4 cellular contexts compared by ENCODE assay signal in genomic region chr15:55017636-55018035, GRCh38.
A peak's percentile ranks its signal among the peaks of the same experiment; 100 is the strongest.
TF ChIP-seq lines count a peak whose summit lies in the region.

No MANE protein-coding gene starts in this region.

TF ChIP-seq in HepG2, 621 proteins besides CTCF, POLR2A, EP300 and RAD21:
- peak; percentile 86 for TF ChIP-seq MAFF (IDR thresholded peaks at IDR 0.05; ENCODE audit: low read depth, low read length)
- TF ChIP-seq MAFK (conservative IDR thresholded peaks at IDR 0.05 in 1 of 2, IDR thresholded peaks at IDR 0.05 in 1 of 2; ENCODE audit: low read length in 2 of 2), result peak; percentile 86 to 93
- no peak for TF ChIP-seq FOXK1 (CRISPR knock-in tag; IDR thresholded peaks at IDR 0.05; ENCODE audit: borderline replicate concordance, low read depth)

TF ChIP-seq in A549, 52 proteins besides CTCF, POLR2A, EP300 and RAD21:
- TF ChIP-seq RNF2 (IDR thresholded peaks at IDR 0.05; ENCODE audit: borderline replicate concordance, low read depth) (no peak), EHMT2 (IDR thresholded peaks at IDR 0.05; ENCODE audit: low read depth) (no peak), MAFK (IDR thresholded peaks at IDR 0.05; ENCODE audit: partially characterized antibody) (peak; percentile 68), NR3C1 (IDR thresholded peaks at IDR 0.05) (no peak)

TF ChIP-seq in IMR-90, 13 proteins besides CTCF, POLR2A, EP300 and RAD21:
- no peak for TF ChIP-seq NFE2L2 (IDR thresholded peaks at IDR 0.05; ENCODE audit: low read depth, low read length)
- TF ChIP-seq ELK1 (IDR thresholded peaks at IDR 0.05; ENCODE audit: borderline replicate concordance, low read depth, low read length), result no peak
- TF ChIP-seq USF2 (IDR thresholded peaks at IDR 0.05; ENCODE audit: low read depth, low read length), result no peak
- TF ChIP-seq MAFK (IDR thresholded peaks at IDR 0.05; ENCODE audit: low read depth, low read length), result peak; percentile 80
- no peak for TF ChIP-seq MAZ (IDR thresholded peaks at IDR 0.05; ENCODE audit: borderline replicate concordance, low read depth, low read length)
- no peak for TF ChIP-seq FOS (IDR thresholded peaks at IDR 0.05; ENCODE audit: low read depth, low read length)

TF ChIP-seq in K562, 482 proteins besides CTCF, POLR2A, EP300 and RAD21:
- TF ChIP-seq RFX5 (IDR thresholded peaks at IDR 0.05; ENCODE audit: low read depth, low read length) (no peak), HMG20B (CRISPR knock-in tag; IDR thresholded peaks at IDR 0.05) (no peak), TCFL5 (CRISPR knock-in tag; conservative IDR thresholded peaks at IDR 0.05) (no peak), TEAD2 (tag; IDR thresholded peaks at IDR 0.05) (no peak), SFPQ (IDR thresholded peaks at IDR 0.05; ENCODE audit: low read depth, low read length) (no peak), ZNF140 (CRISPR knock-in tag; IDR thresholded peaks at IDR 0.05) (no peak), SETDB1 (IDR thresholded peaks at IDR 0.05; ENCODE audit: low read length) (no peak), MAFK (IDR thresholded peaks at IDR 0.05; ENCODE audit: low read length) (peak; percentile 60), ZNF507 (tag; conservative IDR thresholded peaks at IDR 0.05) (no peak), MCM3 (IDR thresholded peaks at IDR 0.05) (no peak), MAFF (IDR thresholded peaks at IDR 0.05; ENCODE audit: low read length) (peak; percentile 55), MAFG (tag; conservative IDR thresholded peaks at IDR 0.05) (0 out of 2 replicates have a peak, but pooled peaks have one; percentile 11), STAG1 (CRISPR knock-in tag; IDR thresholded peaks at IDR 0.05; ENCODE audit: borderline replicate concordance) (no peak), ZNF316 (IDR thresholded peaks at IDR 0.05) (peak; percentile 58), CBX1 (IDR thresholded peaks at IDR 0.05; ENCODE audit: low read depth) (no peak), HMGN3 (IDR thresholded peaks at IDR 0.05; ENCODE audit: borderline replicate concordance, extremely low read depth, insufficient read length, low read depth, low read length) (no peak), SPI1 (IDR thresholded peaks at IDR 0.05; ENCODE audit: borderline replicate concordance, low read depth, low read length) (no peak), DIDO1 (tag; IDR thresholded peaks at IDR 0.05; ENCODE audit: low read depth) (no peak)
